In genomic region chr2:11505652-11506610, GRCh38 we compare ENCODE assay signal across 1 cellular context.
TF ChIP-seq lines count a peak whose summit lies in the region.

No MANE protein-coding gene starts in this region.

TF ChIP-seq in HepG2, 621 proteins besides CTCF, POLR2A, EP300 and RAD21 (continued from another document and continues in another):
- TF ChIP-seq ZNF510 (CRISPR knock-in tag; IDR thresholded peaks at IDR 0.05; ENCODE audit: low read depth) (no peak), ZBTB2 (CRISPR knock-in tag; IDR thresholded peaks at IDR 0.05; ENCODE audit: low read depth) (0 out of 2 replicates have a peak, but pooled peaks have one; percentile 21), EHMT2 (IDR thresholded peaks at IDR 0.05; ENCODE audit: borderline replicate concordance, low read depth, low read length) (peak; percentile 32), NFE2L2 (IDR thresholded peaks at IDR 0.05; ENCODE audit: low read length) (no peak), KAT7 (CRISPR knock-in tag; IDR thresholded peaks at IDR 0.05; ENCODE audit: borderline replicate concordance) (peak; percentile 84; the same call in 1 of the 2 replicates), TBX2 (CRISPR knock-in tag; IDR thresholded peaks at IDR 0.05; ENCODE audit: borderline replicate concordance) (peak; percentile 95), MTF1 (CRISPR knock-in tag; IDR thresholded peaks at IDR 0.05) (no peak), SP4 (CRISPR knock-in tag; IDR thresholded peaks at IDR 0.05) (peak; percentile 16; the same call in 1 of the 2 replicates), CHD2 (IDR thresholded peaks at IDR 0.05; ENCODE audit: low read depth, low read length) (no peak), ZFP82 (CRISPR knock-in tag; IDR thresholded peaks at IDR 0.05; ENCODE audit: borderline replicate concordance) (peak; percentile 79; the same call in 1 of the 2 replicates), SRSF9 (IDR thresholded peaks at IDR 0.05; ENCODE audit: borderline replicate concordance, insufficient read depth, low read depth, low read length, poor library complexity, severe bottlenecking) (no peak), HMGXB3 (CRISPR knock-in tag; IDR thresholded peaks at IDR 0.05; ENCODE audit: borderline replicate concordance) (peak; percentile 98), POLR2AphosphoS5 (IDR thresholded peaks at IDR 0.05; ENCODE audit: low read depth, low read length) (peak; percentile 39), ZNF550 (CRISPR knock-in tag; IDR thresholded peaks at IDR 0.05; ENCODE audit: borderline replicate concordance) (no peak), HOXA7 (CRISPR knock-in tag; IDR thresholded peaks at IDR 0.05) (no peak), ZNF556 (CRISPR knock-in tag; IDR thresholded peaks at IDR 0.05; ENCODE audit: borderline replicate concordance) (0 out of 2 replicates have a peak, but pooled peaks have one; percentile 30), POLR2G (IDR thresholded peaks at IDR 0.05; ENCODE audit: low read depth, low read length) (peak; percentile 72), GMEB2 (CRISPR knock-in tag; IDR thresholded peaks at IDR 0.05; ENCODE audit: low read depth) (peak; percentile 5; the same call in 1 of the 2 replicates), CBX5 (CRISPR knock-in tag; IDR thresholded peaks at IDR 0.05; ENCODE audit: borderline replicate concordance) (peak; percentile 67; the same call in 1 of the 2 replicates), MIER3 (CRISPR knock-in tag; IDR thresholded peaks at IDR 0.05; ENCODE audit: borderline replicate concordance) (peak; percentile 77; the same call in 1 of the 2 replicates), ZNF547 (CRISPR knock-in tag; IDR thresholded peaks at IDR 0.05) (peak; percentile 74), TFDP2 (CRISPR knock-in tag; IDR thresholded peaks at IDR 0.05) (no peak; the same call in 1 of the 2 replicates), RFX3 (CRISPR knock-in tag; IDR thresholded peaks at IDR 0.05) (no peak), ZFY (CRISPR knock-in tag; IDR thresholded peaks at IDR 0.05) (peak; percentile 86), TEAD3 (CRISPR knock-in tag; optimal IDR thresholded peaks at IDR 0.05; ENCODE audit: borderline replicate concordance) (peak; percentile 93), ZNF790 (CRISPR knock-in tag; IDR thresholded peaks at IDR 0.05; ENCODE audit: borderline replicate concordance) (no peak), ZNF605 (CRISPR knock-in tag; IDR thresholded peaks at IDR 0.05) (peak; percentile 94), SOX13 (IDR thresholded peaks at IDR 0.05) (peak; percentile 46; the same call in 1 of the 2 replicates), SOX13 (CRISPR knock-in tag; conservative IDR thresholded peaks at IDR 0.05 in 1 of 2, IDR thresholded peaks at IDR 0.05 in 1 of 2) (peak in 1 of 2 experiments; percentile 80; a peak in 2 of 4 replicates), NFKBIZ (CRISPR knock-in tag; IDR thresholded peaks at IDR 0.05) (peak; percentile 94), GPN1 (CRISPR knock-in tag; IDR thresholded peaks at IDR 0.05; ENCODE audit: borderline replicate concordance) (no peak), PHF5A (CRISPR knock-in tag; IDR thresholded peaks at IDR 0.05; ENCODE audit: low read depth, unreplicated experiment) (no peak), ZNF180 (CRISPR knock-in tag; IDR thresholded peaks at IDR 0.05; ENCODE audit: borderline replicate concordance, low read depth) (no peak), ZNF530 (CRISPR knock-in tag; IDR thresholded peaks at IDR 0.05; ENCODE audit: low read depth) (no peak), SP2 (CRISPR knock-in tag; IDR thresholded peaks at IDR 0.05) (no peak), CCAR2 (optimal IDR thresholded peaks at IDR 0.05; ENCODE audit: low read depth, low read length) (no peak), ZNF343 (CRISPR knock-in tag; IDR thresholded peaks at IDR 0.05) (peak; percentile 54; the same call in 1 of the 2 replicates), CREB1 (IDR thresholded peaks at IDR 0.05) (no peak), CREB1 (CRISPR knock-in tag; IDR thresholded peaks at IDR 0.05) (peak; percentile 80), PPARG (CRISPR knock-in tag; conservative IDR thresholded peaks at IDR 0.05) (no peak; the same call in none of the 2 replicates), U2AF1 (optimal IDR thresholded peaks at IDR 0.05; ENCODE audit: low read depth, low read length) (no peak), ZNF230 (CRISPR knock-in tag; IDR thresholded peaks at IDR 0.05) (peak; percentile 84; the same call in 1 of the 2 replicates), SAFB2 (CRISPR knock-in tag; IDR thresholded peaks at IDR 0.05; ENCODE audit: borderline replicate concordance, low read depth) (peak; percentile 92), ZMYM3 (CRISPR knock-in tag; IDR thresholded peaks at IDR 0.05) (peak; percentile 96), PITX1 (CRISPR knock-in tag; IDR thresholded peaks at IDR 0.05) (peak; percentile 88), TOE1 (CRISPR knock-in tag; IDR thresholded peaks at IDR 0.05) (peak; percentile 91; the same call in 1 of the 2 replicates), TCF7 (IDR thresholded peaks at IDR 0.05; ENCODE audit: low read depth) (peak; percentile 92), BRF2 (CRISPR knock-in tag; IDR thresholded peaks at IDR 0.05) (peak; percentile 86; the same call in 1 of the 2 replicates)
- TF ChIP-seq, protein P1, sequence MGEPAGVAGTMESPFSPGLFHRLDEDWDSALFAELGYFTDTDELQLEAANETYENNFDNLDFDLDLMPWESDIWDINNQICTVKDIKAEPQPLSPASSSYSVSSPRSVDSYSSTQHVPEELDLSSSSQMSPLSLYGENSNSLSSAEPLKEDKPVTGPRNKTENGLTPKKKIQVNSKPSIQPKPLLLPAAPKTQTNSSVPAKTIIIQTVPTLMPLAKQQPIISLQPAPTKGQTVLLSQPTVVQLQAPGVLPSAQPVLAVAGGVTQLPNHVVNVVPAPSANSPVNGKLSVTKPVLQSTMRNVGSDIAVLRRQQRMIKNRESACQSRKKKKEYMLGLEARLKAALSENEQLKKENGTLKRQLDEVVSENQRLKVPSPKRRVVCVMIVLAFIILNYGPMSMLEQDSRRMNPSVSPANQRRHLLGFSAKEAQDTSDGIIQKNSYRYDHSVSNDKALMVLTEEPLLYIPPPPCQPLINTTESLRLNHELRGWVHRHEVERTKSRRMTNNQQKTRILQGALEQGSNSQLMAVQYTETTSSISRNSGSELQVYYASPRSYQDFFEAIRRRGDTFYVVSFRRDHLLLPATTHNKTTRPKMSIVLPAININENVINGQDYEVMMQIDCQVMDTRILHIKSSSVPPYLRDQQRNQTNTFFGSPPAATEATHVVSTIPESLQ (CRISPR knock-in tag; conservative IDR thresholded peaks at IDR 0.05): no peak
- TF ChIP-seq, protein P2, sequence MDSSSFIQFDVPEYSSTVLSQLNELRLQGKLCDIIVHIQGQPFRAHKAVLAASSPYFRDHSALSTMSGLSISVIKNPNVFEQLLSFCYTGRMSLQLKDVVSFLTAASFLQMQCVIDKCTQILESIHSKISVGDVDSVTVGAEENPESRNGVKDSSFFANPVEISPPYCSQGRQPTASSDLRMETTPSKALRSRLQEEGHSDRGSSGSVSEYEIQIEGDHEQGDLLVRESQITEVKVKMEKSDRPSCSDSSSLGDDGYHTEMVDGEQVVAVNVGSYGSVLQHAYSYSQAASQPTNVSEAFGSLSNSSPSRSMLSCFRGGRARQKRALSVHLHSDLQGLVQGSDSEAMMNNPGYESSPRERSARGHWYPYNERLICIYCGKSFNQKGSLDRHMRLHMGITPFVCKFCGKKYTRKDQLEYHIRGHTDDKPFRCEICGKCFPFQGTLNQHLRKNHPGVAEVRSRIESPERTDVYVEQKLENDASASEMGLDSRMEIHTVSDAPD (CRISPR knock-in tag; IDR thresholded peaks at IDR 0.05): peak; percentile 99
- TF ChIP-seq, protein P3, sequence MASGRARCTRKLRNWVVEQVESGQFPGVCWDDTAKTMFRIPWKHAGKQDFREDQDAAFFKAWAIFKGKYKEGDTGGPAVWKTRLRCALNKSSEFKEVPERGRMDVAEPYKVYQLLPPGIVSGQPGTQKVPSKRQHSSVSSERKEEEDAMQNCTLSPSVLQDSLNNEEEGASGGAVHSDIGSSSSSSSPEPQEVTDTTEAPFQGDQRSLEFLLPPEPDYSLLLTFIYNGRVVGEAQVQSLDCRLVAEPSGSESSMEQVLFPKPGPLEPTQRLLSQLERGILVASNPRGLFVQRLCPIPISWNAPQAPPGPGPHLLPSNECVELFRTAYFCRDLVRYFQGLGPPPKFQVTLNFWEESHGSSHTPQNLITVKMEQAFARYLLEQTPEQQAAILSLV (CRISPR knock-in tag; IDR thresholded peaks at IDR 0.05; ENCODE audit: borderline replicate concordance): no peak; the same call in 1 of the 2 replicates
- TF ChIP-seq, protein P4, sequence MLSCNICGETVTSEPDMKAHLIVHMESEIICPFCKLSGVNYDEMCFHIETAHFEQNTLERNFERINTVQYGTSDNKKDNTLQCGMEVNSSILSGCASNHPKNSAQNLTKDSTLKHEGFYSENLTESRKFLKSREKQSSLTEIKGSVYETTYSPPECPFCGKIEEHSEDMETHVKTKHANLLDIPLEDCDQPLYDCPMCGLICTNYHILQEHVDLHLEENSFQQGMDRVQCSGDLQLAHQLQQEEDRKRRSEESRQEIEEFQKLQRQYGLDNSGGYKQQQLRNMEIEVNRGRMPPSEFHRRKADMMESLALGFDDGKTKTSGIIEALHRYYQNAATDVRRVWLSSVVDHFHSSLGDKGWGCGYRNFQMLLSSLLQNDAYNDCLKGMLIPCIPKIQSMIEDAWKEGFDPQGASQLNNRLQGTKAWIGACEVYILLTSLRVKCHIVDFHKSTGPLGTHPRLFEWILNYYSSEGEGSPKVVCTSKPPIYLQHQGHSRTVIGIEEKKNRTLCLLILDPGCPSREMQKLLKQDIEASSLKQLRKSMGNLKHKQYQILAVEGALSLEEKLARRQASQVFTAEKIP (CRISPR knock-in tag; IDR thresholded peaks at IDR 0.05; ENCODE audit: borderline replicate concordance): no peak
